Comparison of ENCODE assay signal across 24 cellular contexts in genomic region chr3:108022316-108023150, GRCh38.
A peak's percentile ranks its signal among the peaks of the same experiment; 100 is the strongest.
DNase-seq lines count a peak whose midpoint lies in the region; ATAC-seq, FAIRE-seq and TF ChIP-seq lines count a peak whose summit lies in the region.
"Had no signal": no experiment of that assay in that cellular context is flagged by ENCODE, and none has a peak within 500 bp of the region (broad histone marks: within the 10 kb centered on the region; RNA-seq: fewer than 3 reads in every experiment).

No MANE protein-coding gene starts in this region.

- no peaks in the 10 kb centered on the region for H3K36me3 ChIP-seq in upper lobe of left lung
- H3K36me3 ChIP-seq: BLaER1 treated with 17β-estradiol and CSF1 and Interleukin-3, amounts not matched to agents 10 nM and 100 nM; esophagus muscularis mucosa; MG63 had no signal

- WGBS in upper lobe of left lung, 2 donors = 76 to 97% methylated on average over 3 of the region's 3 CpGs

- no peaks in the 10 kb centered on the region for H3K9me3 ChIP-seq in upper lobe of left lung
- H3K9me3 ChIP-seq: A549, esophagus muscularis mucosa, MG63, SK-N-SH had no signal

- peak; percentile 61 to 94 for ATAC-seq in upper lobe of left lung (ENCODE audit: low FRiP score in 2 of 2)
- ATAC-seq: A549; HCT116; Panc1; stimulated activated naive CD8-positive, alpha-beta T cell treated with anti-CD3 and anti-CD28 coated beads, Interleukin-15, Interleukin-2, amounts not matched to agents 100 U/mL and 50 U/mL, for 24 hours had no signal

- TF ChIP-seq CTCF in upper lobe of left lung (IDR thresholded peaks at IDR 0.05) = no peak

- no peak for FAIRE-seq in H54 (lab: Jason Lieb, UNC)
- FAIRE-seq: A549 had no signal

- TF ChIP-seq POLR2A in upper lobe of left lung (IDR thresholded peaks at IDR 0.05) = no peak
- TF ChIP-seq POLR2A in H54 (IDR thresholded peaks at IDR 0.05; ENCODE audit: low read depth, low read length) = no peak

- no peaks in the 10 kb centered on the region for H3K27me3 ChIP-seq in upper lobe of left lung
- H3K27me3 ChIP-seq: BLaER1 treated with 17β-estradiol and CSF1 and Interleukin-3, amounts not matched to agents 10 nM and 100 nM; esophagus muscularis mucosa; MG63 had no signal

- TF ChIP-seq EP300 in upper lobe of left lung (IDR thresholded peaks at IDR 0.05) = peak in 3 of 4 donors; percentile 10 to 37 (median 30)

- H3K4me1 ChIP-seq in upper lobe of left lung = peaks cover 0 to 8% (median 3%) of the 10 kb centered on the region in 4 donors
- H3K4me1 ChIP-seq: A549, esophagus muscularis mucosa had no signal

- peak overlapping the region; percentile 40 to 61 (median 50) for H3K27ac ChIP-seq in upper lobe of left lung
- H3K27ac ChIP-seq: A549; BLaER1 treated with 17β-estradiol and CSF1 and Interleukin-3, amounts not matched to agents 10 nM and 100 nM; esophagus muscularis mucosa; HL-60 had no signal

- no peak overlapping the region for H3K4me3 ChIP-seq in upper lobe of left lung
- H3K4me3 ChIP-seq: A549; BLaER1 treated with 17β-estradiol and CSF1 and Interleukin-3, amounts not matched to agents 10 nM and 100 nM; esophagus muscularis mucosa; MG63 had no signal

- DNase-seq in SHP77 (lab: John Stamatoyannopoulos, UW) (peak; percentile 12 to 16), SHP77 treated with DMSO at 0.1 percent for 48 hours (lab: John Stamatoyannopoulos, UW) (no peak), NCI-H345 treated with DMSO at 0.1 percent for 48 hours (lab: John Stamatoyannopoulos, UW; ENCODE audit: unreplicated experiment) (peak; percentile 22), kidney tubule cell (ENCODE audit: low spot score) (peak; percentile 76), upper lobe of left lung (peak in 1 of 2 donors; percentile 69), KG1 (lab: John Stamatoyannopoulos, UW) (no peak), H54 (ENCODE audit: insufficient read length, low spot score) (no peak)
- DNase-seq in NK-92 treated with Interleukin-12 subunit alpha and Interleukin-12 subunit beta, amount 100 ng/mL, for 24 hours (lab: John Stamatoyannopoulos, UW) = no peak
- DNase-seq: activated B cell treated with CpG ODN at 0.5 μM for 24 hours; activated CD4-positive, alpha-beta memory T cell treated with anti-CD3 and anti-CD28 coated beads for 36 hours; activated naive CD4-positive, alpha-beta T cell treated with anti-CD3 and anti-CD28 coated beads for 36 hours; activated T-cell treated with anti-CD3 and anti-CD28 coated beads, Interleukin-2, amount 50 U/mL, for 1 hour; aorta; effector CD8-positive, alpha-beta T cell; MG63; NCI-H2171; SK-N-SH; stimulated activated naive CD8-positive, alpha-beta T cell treated with anti-CD3 and anti-CD28 coated beads, Interleukin-15, Interleukin-2, amounts not matched to agents 100 U/mL and 50 U/mL, for 24 hours had no signal

Comparison
In these comparisons a context has a peak if more than half of its experiments do, and no peak if none do; other contexts are left out.
1. DNase-seq: peak in SHP77 (2 of 2), NCI-H345 treated with DMSO at 0.1 percent for 48 hours (single experiment) and kidney tubule cell (single experiment); none in SHP77 treated with DMSO at 0.1 percent for 48 hours (single experiment), KG1 (single experiment), H54 (single experiment) and NK-92 treated with Interleukin-12 subunit alpha and Interleukin-12 subunit beta, amount 100 ng/mL, for 24 hours (single experiment).